In genomic region chr1:218460367-218460766, GRCh38 we compare ENCODE assay signal across 9 cellular contexts.
DNase-seq lines count a peak whose midpoint lies in the region; ATAC-seq and TF ChIP-seq lines count a peak whose summit lies in the region.
"Had no signal": no experiment of that assay in that cellular context is flagged by ENCODE, and none has a peak within 500 bp of the region (broad histone marks: within the 10 kb centered on the region; RNA-seq: fewer than 3 reads in every experiment).

No MANE protein-coding gene starts in this region.

- in situ Hi-C loops in astrocyte of the spinal cord (cut with HindIII; ENCODE audit: low sequenced_read_pairs) = no loop called here

- H3K4me1 ChIP-seq in HCT116 (ENCODE audit: control insufficient read depth in 1 of 2, insufficient read depth in 2 of 2, low read length in 2 of 2) (peaks cover 24 to 35% of the 10 kb centered on the region in 2 experiments), Peyer's patch (peaks cover 0 to 6% (median 0%) of the 10 kb centered on the region in 4 donors)

- TF ChIP-seq RAD21 in HCT116 (IDR thresholded peaks at IDR 0.05; ENCODE audit: low read depth) = no peak

- no peaks in the 10 kb centered on the region for H3K36me3 Mint-ChIP-seq in effector memory CD8-positive, alpha-beta T cell (ENCODE audit: insufficient read depth)
- H3K36me3 Mint-ChIP-seq: natural killer cell treated with Interleukin-12 subunit alpha and Interleukin-12 subunit beta and Interleukin-15 and Interleukin-18, amount 100 ng/mL, for 72 hours had no signal

- no peak overlapping the region for H3K4me3 Mint-ChIP-seq in effector memory CD8-positive, alpha-beta T cell
- H3K4me3 Mint-ChIP-seq: natural killer cell treated with Interleukin-12 subunit alpha and Interleukin-12 subunit beta and Interleukin-15 and Interleukin-18, amount 100 ng/mL, for 72 hours had no signal

- H3K36me3 ChIP-seq in HCT116 (ENCODE audit: control insufficient read depth in 1 of 2, insufficient read depth in 2 of 2, low read length in 2 of 2) (no peaks in the 10 kb centered on the region), Peyer's patch (no peaks in the 10 kb centered on the region)

- H3K27me3 ChIP-seq in HCT116 (ENCODE audit: insufficient read depth, low read length) (no peaks in the 10 kb centered on the region), Peyer's patch (no peaks in the 10 kb centered on the region)

- peak overlapping the region; percentile 35; the same call in 1 of the 2 replicates for H3K27ac ChIP-seq in HCT116 (ENCODE audit: low read depth, low read length)
- peak overlapping the region in 1 of 4 donors; percentile 54 for H3K27ac ChIP-seq in Peyer's patch

- H3K27ac Mint-ChIP-seq in effector memory CD8-positive, alpha-beta T cell = no peak overlapping the region
- H3K27ac Mint-ChIP-seq: natural killer cell treated with Interleukin-12 subunit alpha and Interleukin-12 subunit beta and Interleukin-15 and Interleukin-18, amount 100 ng/mL, for 72 hours had no signal

- H3K9me2 ChIP-seq in HCT116 (ENCODE audit: insufficient read depth) = no peaks in the 10 kb centered on the region

- no peak for DNase-seq in HCT116 (ENCODE audit: low read depth, low spot score)
- DNase-seq in astrocyte of the spinal cord (ENCODE audit: low read depth, low spot score) = peak; percentile 92
- DNase-seq in iPS-NIHi11 (ENCODE audit: low spot score) = peak; percentile 37
- peak; percentile 77 for DNase-seq in stromal cell of bone marrow (ENCODE audit: low read depth)
- DNase-seq in effector memory CD8-positive, alpha-beta T cell = no peak
- DNase-seq in Peyer's patch = no peak

- H3K9me3 ChIP-seq in HCT116 (ENCODE audit: control insufficient read depth in 1 of 2, insufficient read depth in 1 of 2, low read depth in 1 of 2, low read length in 2 of 2) = no peaks in the 10 kb centered on the region
- no peaks in the 10 kb centered on the region for H3K9me3 ChIP-seq in Peyer's patch

- no peaks in the 10 kb centered on the region for H3K27me3 Mint-ChIP-seq in effector memory CD8-positive, alpha-beta T cell
- H3K27me3 Mint-ChIP-seq: natural killer cell treated with Interleukin-12 subunit alpha and Interleukin-12 subunit beta and Interleukin-15 and Interleukin-18, amount 100 ng/mL, for 72 hours had no signal

- peak; percentile 72 for ATAC-seq in HCT116
- no peak for ATAC-seq in GM21619 (IDR thresholded peaks at IDR 0.05; ENCODE audit: unreplicated experiment)
- ATAC-seq in effector memory CD8-positive, alpha-beta T cell (replicated peaks) = no peak
- ATAC-seq in HG03469 (IDR thresholded peaks at IDR 0.05; ENCODE audit: unreplicated experiment) = no peak
- ATAC-seq: natural killer cell treated with Interleukin-12 subunit alpha and Interleukin-12 subunit beta and Interleukin-15 and Interleukin-18, amount 100 ng/mL, for 72 hours had no signal

- BruUV-seq in HCT116 (replicated peaks; lab: Mats Ljungman, UMichigan) = no TSS peak

- peak overlapping the region; percentile 89 for H2AFZ ChIP-seq in HCT116 (ENCODE audit: low read depth, low read length, poor library complexity, severe bottlenecking)

- CTCF ChIA-PET in HCT116 (lab: Charles Lee) = no interaction called here

- no peaks in the 10 kb centered on the region for H3K79me2 ChIP-seq in HCT116 (ENCODE audit: insufficient read depth, low read length)

- intact Hi-C loops in HCT116 (cut with micrococcal nuclease) = no loop called here

- RAD21 ChIA-PET in HCT116 (lab: Charles Lee; ENCODE audit: low non-redundant PET in 1 of 2, low total read pairs in 2 of 2, uncharacterized antibody in 2 of 2, unreplicated experiment in 2 of 2) = no interaction called here

- H3K9me3 Mint-ChIP-seq in effector memory CD8-positive, alpha-beta T cell = no peaks in the 10 kb centered on the region

- no peaks in the 10 kb centered on the region for H3K4me1 Mint-ChIP-seq in effector memory CD8-positive, alpha-beta T cell (ENCODE audit: low read depth in 2 of 2)

- H3K4me3 ChIP-seq in HCT116 (replicated peaks in 1 of 2; ENCODE audit: low read depth in 1 of 2, low read length in 2 of 2) (peak overlapping the region in 1 of 2 experiments; percentile 23; a peak in 1 of 4 replicates), astrocyte of the spinal cord (ENCODE audit: low read depth, low read length) (no peak overlapping the region), Peyer's patch (no peak overlapping the region)

- H4K20me1 ChIP-seq in HCT116 (ENCODE audit: insufficient read depth) = no peaks in the 10 kb centered on the region

- TF ChIP-seq POLR2A in HCT116 (IDR thresholded peaks at IDR 0.05; ENCODE audit: borderline replicate concordance, extremely low read depth, insufficient read depth, insufficient read length) = no peak
- TF ChIP-seq POLR2A in Peyer's patch (IDR thresholded peaks at IDR 0.05) = no peak

- H3K9ac ChIP-seq in HCT116 (ENCODE audit: low read length) = no peak overlapping the region; the same call in 1 of the 2 replicates

- POLR2A ChIA-PET in HCT116 (lab: Charles Lee) = no interaction called here

- H3K4me2 ChIP-seq in HCT116 (ENCODE audit: low read length) = peak overlapping the region; percentile 68

- TF ChIP-seq CTCF in HCT116 (IDR thresholded peaks at IDR 0.05 in 2 of 3, conservative IDR thresholded peaks at IDR 0.05 in 1 of 3; ENCODE audit: borderline replicate concordance in 1 of 3, insufficient read depth in 1 of 3, low read depth in 2 of 3, low read length in 2 of 3) (no peak), astrocyte of the spinal cord (IDR thresholded peaks at IDR 0.05; ENCODE audit: low read depth, low read length) (no peak), Peyer's patch (IDR thresholded peaks at IDR 0.05) (no peak)

TF ChIP-seq in HCT116, 20 proteins besides CTCF, POLR2A, EP300 and RAD21:
- TF ChIP-seq SP1 (IDR thresholded peaks at IDR 0.05; ENCODE audit: low read depth) (no peak), ZNF274 (IDR thresholded peaks at IDR 0.05; ENCODE audit: low read depth, low read length) (no peak), ZFX (IDR thresholded peaks at IDR 0.05) (no peak), POLR2AphosphoS5 (IDR thresholded peaks at IDR 0.05; ENCODE audit: low read depth, low read length) (no peak), JUND (IDR thresholded peaks at IDR 0.05) (no peak), SIN3A (IDR thresholded peaks at IDR 0.05; ENCODE audit: low read depth) (no peak), YY1 (IDR thresholded peaks at IDR 0.05; ENCODE audit: extremely low read depth, insufficient replicate concordance, low read depth, low read length) (no peak), REST (IDR thresholded peaks at IDR 0.05; ENCODE audit: low read depth) (no peak), FOSL1 (IDR thresholded peaks at IDR 0.05; ENCODE audit: low read depth) (no peak), ATF3 (IDR thresholded peaks at IDR 0.05) (no peak), CBX3 (IDR thresholded peaks at IDR 0.05; ENCODE audit: low read depth) (no peak), EZH2phosphoT487 (IDR thresholded peaks at IDR 0.05; ENCODE audit: borderline replicate concordance) (no peak), EGR1 (IDR thresholded peaks at IDR 0.05; ENCODE audit: low read depth) (no peak)

Comparison
In these comparisons a context has a peak if more than half of its experiments do, and no peak if none do; other contexts are left out.
1. DNase-seq: peak in astrocyte of the spinal cord (single experiment), iPS-NIHi11 (single experiment) and stromal cell of bone marrow (single experiment); none in HCT116 (single experiment), effector memory CD8-positive, alpha-beta T cell (0 of 3) and Peyer's patch (0 of 3).